In genomic region chr22:26912985-26913384, GRCh38 we compare ENCODE assay signal across 1 cellular context.
TF ChIP-seq lines count a peak whose summit lies in the region.

No MANE protein-coding gene starts in this region.

TF ChIP-seq in H1, 55 proteins besides CTCF, POLR2A, EP300 and RAD21 (continued from another document):
- TF ChIP-seq GABPA (IDR thresholded peaks at IDR 0.05; ENCODE audit: borderline replicate concordance, insufficient read depth, low read length) (no peak), POU5F1 (IDR thresholded peaks at IDR 0.05; ENCODE audit: low read depth, low read length) (no peak), NRF1 (IDR thresholded peaks at IDR 0.05; ENCODE audit: low read depth, low read length) (no peak)
